ENCODE assay signal across 1 cellular context in the genomic region with DNA sequence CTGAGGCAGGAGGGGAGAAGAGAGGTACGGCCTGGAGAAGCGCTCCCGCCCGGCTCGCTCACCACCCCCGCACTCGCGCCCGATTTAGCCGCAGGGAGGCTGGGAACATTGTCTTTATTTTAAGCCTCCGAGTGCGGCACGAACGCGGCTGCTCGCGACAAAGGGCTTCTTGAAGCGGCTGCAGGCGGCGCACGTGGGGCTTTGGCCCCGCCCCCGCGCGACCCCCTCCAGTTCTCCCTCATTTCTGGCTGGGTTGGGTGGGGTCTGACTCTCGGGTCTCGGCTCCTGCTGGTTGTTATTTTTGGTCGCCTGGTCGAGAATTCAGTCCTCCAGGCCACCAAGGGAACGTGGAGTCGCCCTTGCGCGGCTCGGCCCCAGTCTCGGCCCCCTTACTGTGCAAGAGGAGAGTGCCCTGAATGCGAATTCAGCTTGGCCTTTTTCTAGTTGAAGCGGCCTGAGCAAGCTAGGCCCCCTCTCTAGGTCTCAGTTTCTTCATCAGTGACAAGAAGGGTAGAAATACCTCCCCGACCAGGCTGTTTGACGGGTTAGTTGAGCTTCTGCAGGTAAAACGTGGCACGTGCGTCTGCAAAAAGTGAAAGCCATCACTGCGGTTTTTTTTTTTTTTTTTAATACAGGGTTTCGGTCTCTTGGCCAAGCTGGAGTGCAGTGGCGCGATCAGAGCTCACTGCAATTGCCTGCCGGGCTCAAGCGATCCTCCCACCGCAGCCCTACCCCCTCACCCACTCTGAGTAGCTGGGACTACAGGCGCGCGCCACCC.
TF ChIP-seq lines count a peak whose summit lies in the region.

No MANE protein-coding gene starts in this region.

TF ChIP-seq in IMR-90, 13 proteins besides CTCF, POLR2A, EP300 and RAD21:
- TF ChIP-seq RFX5 (IDR thresholded peaks at IDR 0.05; ENCODE audit: low read depth, low read length) (no peak), BHLHE40 (IDR thresholded peaks at IDR 0.05; ENCODE audit: low read depth, low read length) (0 out of 2 replicates have a peak, but pooled peaks have one; percentile 31)
